17 cellular contexts compared by ENCODE assay signal in the genomic region with DNA sequence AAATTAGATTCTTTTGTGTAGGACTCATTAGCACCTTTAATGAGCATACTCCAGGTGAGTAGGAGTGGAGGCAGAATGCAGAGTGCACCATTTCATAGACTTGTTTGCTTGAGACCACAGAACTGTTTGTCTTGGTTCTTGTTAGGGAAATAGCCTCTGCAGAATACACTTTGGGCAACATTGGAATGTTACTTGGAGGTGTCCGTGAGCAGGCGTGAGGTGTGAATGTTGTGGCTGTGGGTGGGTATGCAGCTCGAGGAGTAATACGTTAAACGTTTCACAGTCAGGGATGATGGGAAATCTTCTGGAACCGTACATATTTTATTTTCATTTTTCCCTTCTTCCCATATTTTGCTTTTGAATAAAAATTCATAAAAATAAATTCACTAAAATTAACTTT. TPM values are rescaled to one million over a fixed set of nuclear protein-coding genes. Genes with fewer than 3 reads are reported as not detected.
DNase-seq lines count a peak whose midpoint lies in the region; ATAC-seq and TF ChIP-seq lines count a peak whose summit lies in the region.
"Had no signal": no experiment of that assay in that cellular context is flagged by ENCODE, and none has a peak within 500 bp of the region (broad histone marks: within the 10 kb centered on the region; RNA-seq: fewer than 3 reads in every experiment).

No MANE protein-coding gene starts in this region.

- no peak overlapping the region for H3K4ac ChIP-seq in mesendoderm (ENCODE audit: low read depth, low read length)

- H3K79me2 ChIP-seq in mesendoderm (ENCODE audit: control insufficient read depth, insufficient read depth, low read length): no peaks in the 10 kb centered on the region
- no peaks in the 10 kb centered on the region for H3K79me2 ChIP-seq in hepatocyte

- no peak overlapping the region for H4K5ac ChIP-seq in mesendoderm (ENCODE audit: low read length)

- no peak overlapping the region for H4K8ac ChIP-seq in mesendoderm (ENCODE audit: low read depth, low read length)

- H2BK15ac ChIP-seq in mesendoderm (replicated peaks; ENCODE audit: low read depth): no peak overlapping the region

- H3K56ac ChIP-seq in mesendoderm (ENCODE audit: low read length): no peak overlapping the region

- no peaks in the 10 kb centered on the region for H3K79me1 ChIP-seq in mesendoderm (ENCODE audit: low read length)

- H3K27me3 ChIP-seq in left lung: no peaks in the 10 kb centered on the region
- no peaks in the 10 kb centered on the region for H3K27me3 ChIP-seq in mesendoderm (ENCODE audit: insufficient read depth, low read length, poor library complexity)
- no peaks in the 10 kb centered on the region for H3K27me3 ChIP-seq in upper lobe of right lung
- H3K27me3 ChIP-seq in hepatocyte: no peaks in the 10 kb centered on the region
- H3K27me3 ChIP-seq: BE2C, BLaER1 had no signal

- H2AFZ ChIP-seq in hepatocyte: no peak overlapping the region

- H3K9me2 ChIP-seq in hepatocyte (replicated peaks; ENCODE audit: insufficient read depth): no peaks in the 10 kb centered on the region

- no peaks in the 10 kb centered on the region for H3K9me3 ChIP-seq in left lung
- H3K9me3 ChIP-seq in upper lobe of right lung: no peaks in the 10 kb centered on the region
- H3K9me3 ChIP-seq in hepatocyte (ENCODE audit: low read depth): no peaks in the 10 kb centered on the region
- H3K9me3 ChIP-seq: BE2C, BLaER1 had no signal

- no peak for DNase-seq in left lung
- DNase-seq in mesendoderm: peak; percentile 7
- no peak for DNase-seq in upper lobe of right lung
- no peak for DNase-seq in omental fat pad (ENCODE audit: low spot score)
- no peak for DNase-seq in mucosa of gallbladder (ENCODE audit: low spot score)
- DNase-seq in hepatocyte (ENCODE audit: low spot score): no peak
- DNase-seq: 8988T; ACHN; BE2C; C1 segment of cervical spinal cord; CD4-positive, alpha-beta memory T cell; CD4-positive, CD25-positive, alpha-beta regulatory T cell; CD8-positive, alpha-beta memory T cell; COR-L47; DMS79 treated with DMSO at 0.1 percent for 48 hours; GF-D8 had no signal

- peak; percentile 50 for ATAC-seq in left lung
- peak; percentile 41 for ATAC-seq in upper lobe of right lung
- no peak for ATAC-seq in omental fat pad (ENCODE audit: low FRiP score)

- H2AK5ac ChIP-seq in mesendoderm (ENCODE audit: low read length): no peak overlapping the region

- no peak overlapping the region for H3K9ac ChIP-seq in mesendoderm (ENCODE audit: low read length)
- H3K9ac ChIP-seq: BLaER1 had no signal

- H3K4me3 ChIP-seq in left lung (no peak overlapping the region), mesendoderm (ENCODE audit: low read length) (no peak overlapping the region), upper lobe of right lung (no peak overlapping the region), hepatocyte (no peak overlapping the region)
- H3K4me3 ChIP-seq: BLaER1 had no signal

- TF ChIP-seq CTCF in left lung (IDR thresholded peaks at IDR 0.05) (no peak), upper lobe of right lung (IDR thresholded peaks at IDR 0.05) (no peak), omental fat pad (IDR thresholded peaks at IDR 0.05) (no peak), hepatocyte (IDR thresholded peaks at IDR 0.05; ENCODE audit: poor library complexity) (no peak)

- intact Hi-C loops in left lung (cut with DNase I) (no loop called here), upper lobe of right lung (cut with DNase I) (no loop called here)

- no peak overlapping the region for H2BK5ac ChIP-seq in mesendoderm (ENCODE audit: low read length)

- no peaks in the 10 kb centered on the region for H4K20me1 ChIP-seq in hepatocyte (ENCODE audit: insufficient read depth, poor library complexity, severe bottlenecking)
- H4K20me1 ChIP-seq: BLaER1 had no signal

- no peak overlapping the region for H3K18ac ChIP-seq in mesendoderm (ENCODE audit: low read length)

- no peak overlapping the region for H3K23ac ChIP-seq in mesendoderm (ENCODE audit: low read length)

- no peak overlapping the region for H2BK120ac ChIP-seq in mesendoderm (ENCODE audit: low read depth, low read length)

- WGBS in mesendoderm (ENCODE audit: extremely low coverage, insufficient coverage, low lambda C conversion rate): no CpG with 5 or more reads among the region's 6 CpGs
- WGBS in hepatocyte (ENCODE audit: low lambda C conversion rate, missing lambda C conversion rate): over 99% methylated on average over 6 of the region's 6 CpGs

- no peaks in the 10 kb centered on the region for H3K4me1 ChIP-seq in left lung
- H3K4me1 ChIP-seq in mesendoderm (ENCODE audit: control insufficient read depth, low read depth, low read length): no peaks in the 10 kb centered on the region
- no peaks in the 10 kb centered on the region for H3K4me1 ChIP-seq in upper lobe of right lung
- H3K4me1 ChIP-seq in hepatocyte (ENCODE audit: insufficient read depth): peaks cover 4% of the 10 kb centered on the region
- H3K4me1 ChIP-seq: BE2C, BLaER1 had no signal

- H3K36me3 ChIP-seq in left lung (peaks cover 0 to 18% of the 10 kb centered on the region in 2 donors), mesendoderm (ENCODE audit: control insufficient read depth, insufficient read depth, low read length) (peaks cover 2% of the 10 kb centered on the region), upper lobe of right lung (peaks cover 13% of the 10 kb centered on the region), hepatocyte (replicated peaks; ENCODE audit: insufficient read depth, low read depth) (no peaks in the 10 kb centered on the region)
- H3K36me3 ChIP-seq: BE2C had no signal

- H3K27ac ChIP-seq in left lung: no peak overlapping the region
- H3K27ac ChIP-seq in mesendoderm (ENCODE audit: low read depth, low read length): no peak overlapping the region
- no peak overlapping the region for H3K27ac ChIP-seq in upper lobe of right lung
- no peak overlapping the region for H3K27ac ChIP-seq in hepatocyte
- H3K27ac ChIP-seq: BLaER1 had no signal

- H3K4me2 ChIP-seq in mesendoderm (ENCODE audit: low read length) (no peak overlapping the region), hepatocyte (no peak overlapping the region)
- H3K4me2 ChIP-seq: BLaER1 had no signal

RNA-seq across cellular contexts. Expression of gene PAQR3, which starts 31.6 kb away (rescaled TPM):
- total RNA-seq in left lung: 10 to 100 TPM; 12.5 to 12.9 TPM
- polyA plus RNA-seq in mesendoderm (2013, experiment 1 of 2): 17.8 TPM
- polyA plus RNA-seq in mesendoderm (2013, experiment 2 of 2): 18.5 TPM
- total RNA-seq in upper lobe of right lung: 9.8 TPM
- total RNA-seq in omental fat pad: 10 to 100 TPM in 2 of 4 donors, 1 to 10 TPM in 2; 7.1 to 17.3 (median 9.7) TPM
- 18.9 TPM for total RNA-seq in mucosa of gallbladder
- 15.5 and 17.5 TPM in 2 replicates for total RNA-seq in hepatocyte
- polyA plus RNA-seq in hepatocyte: 6.1 and 10.2 TPM in 2 replicates
